Comparison of ENCODE assay signal across 1 cellular context in genomic region chr7:143008007-143008901, GRCh38.
TF ChIP-seq lines count a peak whose summit lies in the region.

No MANE protein-coding gene starts in this region.

TF ChIP-seq in A549, 52 proteins besides CTCF, POLR2A, EP300 and RAD21:
- TF ChIP-seq MYC (IDR thresholded peaks at IDR 0.05; ENCODE audit: borderline replicate concordance, low read length) (no peak), EHMT2 (IDR thresholded peaks at IDR 0.05; ENCODE audit: low read depth) (no peak), NPAS2 (CRISPR knock-in tag; IDR thresholded peaks at IDR 0.05; ENCODE audit: borderline replicate concordance) (no peak), SMC3 (IDR thresholded peaks at IDR 0.05) (peak; percentile 98), JUNB (IDR thresholded peaks at IDR 0.05) (no peak), FOSB (CRISPR knock-in tag; IDR thresholded peaks at IDR 0.05) (no peak), MAFK (IDR thresholded peaks at IDR 0.05; ENCODE audit: partially characterized antibody) (peak; percentile 96), HOXB13 (CRISPR knock-in tag; IDR thresholded peaks at IDR 0.05; ENCODE audit: low read depth) (no peak)
